Comparison of ENCODE assay signal across 8 cellular contexts in genomic region chr9:109098221-109098959, GRCh38. TPM values are rescaled to one million over a fixed set of nuclear protein-coding genes. Genes with fewer than 3 reads are reported as not detected.
DNase-seq lines count a peak whose midpoint lies in the region; ATAC-seq and TF ChIP-seq lines count a peak whose summit lies in the region.

No MANE protein-coding gene starts in this region.

- no peak overlapping the region for H3K4me3 ChIP-seq in Karpas-422 (ENCODE audit: low read length)
- no peak overlapping the region for H3K4me3 ChIP-seq in astrocyte of the cerebellum (ENCODE audit: low read depth, low read length)

- H2AFZ ChIP-seq in Karpas-422 (ENCODE audit: low read length) = no peak overlapping the region

- no peak overlapping the region for H3K4me2 ChIP-seq in Karpas-422 (ENCODE audit: low read depth, low read length, poor library complexity, severe bottlenecking)

- H3K9me3 ChIP-seq in Karpas-422 (ENCODE audit: low read length) = no peaks in the 10 kb centered on the region

- H3K27ac ChIP-seq in Karpas-422 (ENCODE audit: low read length) (peak overlapping the region; percentile 50), temporal lobe (ENCODE audit: low read depth, low read length) (peak overlapping the region; percentile 55)

- peaks cover 99% of the 10 kb centered on the region for H3K79me2 ChIP-seq in Karpas-422 (ENCODE audit: low read length)

- no peak overlapping the region for H3K9ac ChIP-seq in Karpas-422 (ENCODE audit: low read length)

- ATAC-seq in HG03135 (IDR thresholded peaks at IDR 0.05; ENCODE audit: unreplicated experiment) = no peak
- ATAC-seq in HG02840 (IDR thresholded peaks at IDR 0.05; ENCODE audit: low FRiP score, unreplicated experiment) = no peak

- H3K27me3 ChIP-seq in Karpas-422 (ENCODE audit: low read length) = no peaks in the 10 kb centered on the region

- DNase-seq in G401 (ENCODE audit: low spot score) (peak; percentile 49), Karpas-422 (no peak), astrocyte of the cerebellum (ENCODE audit: low read depth) (peak; percentile 98), islet precursor cell (peak; percentile 82), RKO (ENCODE audit: low spot score) (no peak)

- peaks cover 7% of the 10 kb centered on the region for H4K20me1 ChIP-seq in Karpas-422 (ENCODE audit: insufficient read depth, low read depth, low read length)

- H3K9me2 ChIP-seq in Karpas-422 (replicated peaks; ENCODE audit: insufficient read depth, low read length) = no peaks in the 10 kb centered on the region

- H3K4me1 ChIP-seq in Karpas-422 (ENCODE audit: low read length) = peaks cover 21% of the 10 kb centered on the region

- in situ Hi-C loops in G401 (cut with HindIII; ENCODE audit: low sequenced_read_pairs) = no loop called here
- in situ Hi-C loops in astrocyte of the cerebellum (cut with HindIII; ENCODE audit: low sequenced_read_pairs) = no loop called here

- TF ChIP-seq CTCF in astrocyte of the cerebellum (IDR thresholded peaks at IDR 0.05; ENCODE audit: low read depth, low read length, missing control alignments) = no peak

- H3K36me3 ChIP-seq in Karpas-422 (ENCODE audit: insufficient read depth, low read length) = peaks cover 26% of the 10 kb centered on the region; the same call in 1 of the 2 replicates

RNA-seq across cellular contexts. Expression of gene TMEM245, which starts 21.4 kb away (rescaled TPM):
- 20.7 and 26.6 TPM in 2 replicates for total RNA-seq in G401 (2014; rRNA removed; shearing (Covaris generic))
- total RNA-seq in Karpas-422 (2014; rRNA removed; shearing (Covaris generic); ENCODE audit: low replicate concordance) = 24.2 and 37.9 TPM in 2 replicates
- 70.3 TPM for total RNA-seq in temporal lobe

Comparison
In these comparisons a context has a peak if more than half of its experiments do, and no peak if none do; other contexts are left out.
1. DNase-seq: peak in G401 (single experiment), astrocyte of the cerebellum (single experiment) and islet precursor cell (single experiment); none in Karpas-422 (single experiment) and RKO (single experiment).